In genomic region chr2:178858896-178859628, GRCh38 we compare ENCODE assay signal across 16 cellular contexts. TPM values are rescaled to one million over a fixed set of nuclear protein-coding genes. Genes with fewer than 3 reads are reported as not detected.
DNase-seq lines count a peak whose midpoint lies in the region; ATAC-seq and TF ChIP-seq lines count a peak whose summit lies in the region.
"Had no signal": no experiment of that assay in that cellular context is flagged by ENCODE, and none has a peak within 500 bp of the region (broad histone marks: within the 10 kb centered on the region; RNA-seq: fewer than 3 reads in every experiment).

No MANE protein-coding gene starts in this region.

- intact Hi-C loops in aorta (cut with DNase I): no loop called here
- intact Hi-C loops in ovary (cut with DNase I): no loop called here

- no peak for ATAC-seq in aorta (ENCODE audit: low FRiP score)
- ATAC-seq in GM19467 (IDR thresholded peaks at IDR 0.05; ENCODE audit: unreplicated experiment): no peak
- ATAC-seq: CD8-positive, alpha-beta T cell had no signal

- no peaks in the 10 kb centered on the region for H3K9me3 Mint-ChIP-seq in nephron
- H3K9me3 Mint-ChIP-seq: CD8-positive, alpha-beta T cell; HFFc6 had no signal

- TF ChIP-seq EP300 in ovary (IDR thresholded peaks at IDR 0.05): no peak

- peaks cover 49% of the 10 kb centered on the region for H3K4me1 Mint-ChIP-seq in nephron

- DNase-seq in SJCRH30: peak; percentile 90 to 95
- DNase-seq in fibroblast of lung (ENCODE audit: low read depth in 2 of 2): no peak
- no peak for DNase-seq in aorta
- no peak for DNase-seq in EL
- no peak for DNase-seq in ovary
- DNase-seq: CD8-positive, alpha-beta T cell; HFFc6; KG1; NCI-H1092; NCI-H345; NCI-H748 treated with DMSO at 0.1 percent for 48 hours; Peyer's patch; SHP77 treated with DMSO at 0.1 percent for 48 hours had no signal

- peak overlapping the region in 1 of 3 experiments; percentile 14 for H3K4me3 Mint-ChIP-seq in nephron
- H3K4me3 Mint-ChIP-seq: CD8-positive, alpha-beta T cell; HFFc6 had no signal

- no peak overlapping the region for H3K4me2 ChIP-seq in fibroblast of lung (ENCODE audit: extremely low read depth, insufficient read depth, low read length)

- H3K36me3 Mint-ChIP-seq in nephron (ENCODE audit: low read depth): no peaks in the 10 kb centered on the region

- no peaks in the 10 kb centered on the region for H3K36me3 ChIP-seq in SJCRH30
- no peaks in the 10 kb centered on the region for H3K36me3 ChIP-seq in fibroblast of lung (ENCODE audit: control insufficient read depth, insufficient read depth, low read length)
- no peaks in the 10 kb centered on the region for H3K36me3 ChIP-seq in aorta (ENCODE audit: control insufficient read depth in 1 of 2, insufficient read depth in 2 of 2, low read length in 1 of 2)
- no peaks in the 10 kb centered on the region for H3K36me3 ChIP-seq in ovary
- H3K36me3 ChIP-seq: Peyer's patch had no signal

- H3K9ac ChIP-seq in fibroblast of lung (ENCODE audit: insufficient read depth, low read length): no peak overlapping the region

- H3K27me3 ChIP-seq in SJCRH30 (no peaks in the 10 kb centered on the region), fibroblast of lung (ENCODE audit: control insufficient read depth, insufficient read depth, low read length) (no peaks in the 10 kb centered on the region), aorta (ENCODE audit: control insufficient read depth in 1 of 2, insufficient read depth in 2 of 2, low read length in 1 of 2) (no peaks in the 10 kb centered on the region), ovary (no peaks in the 10 kb centered on the region)
- H3K27me3 ChIP-seq: Peyer's patch had no signal

- H3K27ac Mint-ChIP-seq in nephron: peak overlapping the region in 2 of 3 experiments; percentile 8 to 60
- H3K27ac Mint-ChIP-seq: CD8-positive, alpha-beta T cell; HFFc6 had no signal

- no peaks in the 10 kb centered on the region for H4K20me1 ChIP-seq in fibroblast of lung (ENCODE audit: control insufficient read depth, extremely low read depth, insufficient read depth, low read length)

- peaks cover 32% of the 10 kb centered on the region for H3K4me1 ChIP-seq in SJCRH30
- H3K4me1 ChIP-seq in fibroblast of lung (ENCODE audit: control insufficient read depth, extremely low read depth, insufficient read depth, low read length): peaks cover 2% of the 10 kb centered on the region
- H3K4me1 ChIP-seq in aorta (ENCODE audit: control insufficient read depth in 1 of 2, insufficient read depth in 2 of 2, low read length in 2 of 2): peaks cover 0 to 5% of the 10 kb centered on the region in 2 donors
- H3K4me1 ChIP-seq in ovary (ENCODE audit: insufficient read depth): peaks cover 3% of the 10 kb centered on the region
- H3K4me1 ChIP-seq: Peyer's patch had no signal

- H3K27ac ChIP-seq in SJCRH30 (peak overlapping the region; percentile 89), fibroblast of lung (ENCODE audit: insufficient read depth, low read length) (no peak overlapping the region), aorta (ENCODE audit: low read depth in 1 of 2, low read length in 2 of 2) (peak overlapping the region; percentile 38 to 57), ovary (no peak overlapping the region)
- H3K27ac ChIP-seq: Peyer's patch had no signal

- TF ChIP-seq POLR2A in ovary (IDR thresholded peaks at IDR 0.05): no peak

- H3K4me3 ChIP-seq in SJCRH30 (peak overlapping the region; percentile 11), fibroblast of lung (replicated peaks in 1 of 4; ENCODE audit: control extremely low read depth in 1 of 4, insufficient read depth in 1 of 4, low read depth in 3 of 4, low read length in 4 of 4) (no peak overlapping the region), aorta (ENCODE audit: low read length in 2 of 2) (no peak overlapping the region), ovary (no peak overlapping the region)
- H3K4me3 ChIP-seq: Peyer's patch had no signal

- no peaks in the 10 kb centered on the region for H3K27me3 Mint-ChIP-seq in nephron (ENCODE audit: low read depth)

- TF ChIP-seq CTCF in fibroblast of lung (conservative IDR thresholded peaks at IDR 0.05 in 1 of 2, IDR thresholded peaks at IDR 0.05 in 1 of 2; ENCODE audit: low read depth in 1 of 2, low read length in 2 of 2) (no peak), nephron (IDR thresholded peaks at IDR 0.05; ENCODE audit: unreplicated experiment in 3 of 3) (no peak), ovary (IDR thresholded peaks at IDR 0.05) (no peak)

- 26 to 27% methylated on average over 4 of the region's 4 CpGs for WGBS in aorta, 2 donors
- 57 to 67% (median 65%) methylated on average over 4 of the region's 4 CpGs for WGBS in ovary, 3 donors

- H3K79me2 ChIP-seq in fibroblast of lung (ENCODE audit: control insufficient read depth, insufficient read depth, low read length): no peaks in the 10 kb centered on the region

- H2AFZ ChIP-seq in fibroblast of lung (ENCODE audit: low read length): peak overlapping the region; percentile 12

- H3K9me3 ChIP-seq in SJCRH30 (replicated peaks): no peaks in the 10 kb centered on the region
- H3K9me3 ChIP-seq in fibroblast of lung (ENCODE audit: control insufficient read depth, insufficient read depth, low read depth, low read length): no peaks in the 10 kb centered on the region
- H3K9me3 ChIP-seq in aorta (ENCODE audit: control insufficient read depth, low read length): no peaks in the 10 kb centered on the region
- no peaks in the 10 kb centered on the region for H3K9me3 ChIP-seq in ovary
- H3K9me3 ChIP-seq: Peyer's patch had no signal

RNA-seq across cellular contexts. Expression of gene TTN, which starts 51.8 kb away (rescaled TPM):
- total RNA-seq in SJCRH30 (2014; rRNA removed; shearing (Covaris generic)): 26.2 and 35.0 TPM in 2 replicates
- total RNA-seq in fibroblast of lung: 0.33 and 0.51 TPM in 2 replicates
- 0.14 and 0.20 TPM in 2 replicates for polyA plus RNA-seq in fibroblast of lung
- 0.06 and 0.16 TPM in 2 replicates for polyA plus RNA-seq in fibroblast of lung (2012)
- polyA minus RNA-seq in fibroblast of lung (ENCODE audit: low replicate concordance): under 0.01 and 0.04 TPM in 2 replicates
- 10 to 100 TPM in 1 of 2 donors, 1 to 10 TPM in 1; 4.8 to 41.7 TPM for total RNA-seq in aorta
- 1 to 10 TPM in 1 of 2 donors, under 1 TPM in 1; 0.63 to 1.3 TPM for polyA plus RNA-seq in aorta
- 10 to 100 TPM in 1 of 7 donors, 1 to 10 TPM in 5, under 1 TPM in 1; 0.56 to 12.9 (median 1.8) TPM for total RNA-seq in ovary
- under 1 TPM; 0.17 to 0.18 TPM for polyA plus RNA-seq in ovary
- polyA plus RNA-seq: BJ had no signal

Comparison
In these comparisons a context has a peak if more than half of its experiments do, and no peak if none do; other contexts are left out.
1. DNase-seq: peak in SJCRH30 (2 of 2); none in fibroblast of lung (0 of 2), aorta (0 of 2), EL (single experiment) and ovary (0 of 5).
2. H3K27ac ChIP-seq: peak in SJCRH30 (single experiment) and aorta (2 of 2); none in fibroblast of lung (single experiment) and ovary (0 of 2).